In the genomic region with DNA sequence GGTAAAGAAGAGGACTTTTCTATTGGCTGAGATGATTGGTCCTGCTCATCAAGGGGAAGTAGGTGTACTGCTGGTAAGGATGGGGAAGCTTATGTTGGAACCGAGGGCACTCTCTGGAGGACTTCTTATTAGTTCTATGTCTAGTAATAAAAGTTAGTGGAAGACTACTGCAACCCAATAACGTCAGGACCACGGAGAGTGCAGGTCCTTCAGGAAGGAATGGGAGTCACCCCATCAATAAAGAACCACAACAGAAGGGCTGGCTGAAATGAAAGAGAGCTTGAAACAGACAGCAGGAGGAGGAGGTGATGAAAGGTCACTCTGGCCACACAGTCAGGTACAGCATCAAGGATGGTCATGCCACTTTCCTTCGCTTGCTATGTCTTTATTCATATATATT, we compare ENCODE assay signal across 20 cellular contexts.
DNase-seq lines count a peak whose midpoint lies in the region; ATAC-seq and TF ChIP-seq lines count a peak whose summit lies in the region.
"Had no signal": no experiment of that assay in that cellular context is flagged by ENCODE, and none has a peak within 500 bp of the region (broad histone marks: within the 10 kb centered on the region; RNA-seq: fewer than 3 reads in every experiment).

No MANE protein-coding gene starts in this region.

- H3K36me3 ChIP-seq in GM23338 (ENCODE audit: insufficient read depth): no peaks in the 10 kb centered on the region
- no peaks in the 10 kb centered on the region for H3K36me3 ChIP-seq in fibroblast of lung (ENCODE audit: control insufficient read depth, insufficient read depth, low read length)
- H3K36me3 ChIP-seq: ascending aorta, BLaER1, sigmoid colon had no signal

- H3K9me3 Mint-ChIP-seq in GM23338: no peaks in the 10 kb centered on the region
- H3K9me3 Mint-ChIP-seq: IgD-negative memory B cell had no signal

- peak; percentile 60 for ATAC-seq in GM23338
- ATAC-seq: esophagus mucosa, left cardiac atrium had no signal

- H3K27ac ChIP-seq in GM23338 (ENCODE audit: low read depth) (no peak overlapping the region), fibroblast of lung (ENCODE audit: insufficient read depth, low read length) (no peak overlapping the region)
- H3K27ac ChIP-seq: ascending aorta, BLaER1, sigmoid colon had no signal

- no peak overlapping the region for H3K9ac ChIP-seq in fibroblast of lung (ENCODE audit: insufficient read depth, low read length)
- H3K9ac ChIP-seq: BLaER1 had no signal

- H2AFZ ChIP-seq in GM23338: no peak overlapping the region
- H2AFZ ChIP-seq in fibroblast of lung (ENCODE audit: low read length): no peak overlapping the region

- H3K9me2 ChIP-seq in GM23338 (ENCODE audit: insufficient read depth): 0 out of 2 replicates have a peak, but pooled peaks cover 3% of the 10 kb centered on the region

- H3K4me1 Mint-ChIP-seq in GM23338: peaks cover 7% of the 10 kb centered on the region; the same call in 2 of the 3 replicates
- H3K4me1 Mint-ChIP-seq: IgD-negative memory B cell had no signal

- H3K4me1 ChIP-seq in GM23338 (ENCODE audit: insufficient read depth) (no peaks in the 10 kb centered on the region), fibroblast of lung (ENCODE audit: control insufficient read depth, extremely low read depth, insufficient read depth, low read length) (no peaks in the 10 kb centered on the region)
- H3K4me1 ChIP-seq: BLaER1, sigmoid colon had no signal

- DNase-seq in GM23338 (ENCODE audit: low spot score) (peak; percentile 50), SW480 (ENCODE audit: low spot score) (peak; percentile 39), fibroblast of lung (ENCODE audit: low read depth in 2 of 2) (peak; percentile 8 to 10), renal cortical epithelial cell (ENCODE audit: low read depth) (peak; percentile 8), NCI-H2196 treated with DMSO at 0.1 percent for 48 hours (lab: John Stamatoyannopoulos, UW; ENCODE audit: unreplicated experiment) (no peak), DMS 273 treated with DMSO at 0.1 percent for 48 hours (lab: John Stamatoyannopoulos, UW) (no peak)
- DNase-seq in activated CD8-positive, alpha-beta memory T cell treated with anti-CD3 and anti-CD28 coated beads for 24 hours: no peak
- DNase-seq: activated CD4-positive, alpha-beta T cell treated with anti-CD3 and anti-CD28 coated beads for 48 hours; activated naive CD4-positive, alpha-beta T cell; dermis blood vessel endothelial cell; hippocampal formation; left cardiac atrium; MV-4-11; NCI-H524; sigmoid colon; stimulated activated CD4-positive, alpha-beta T cell treated with anti-CD3 and anti-CD28 coated beads, Interleukin-4, amount 100 ng/mL, for 24 hours had no signal

- H3K79me2 ChIP-seq in GM23338 (replicated peaks; ENCODE audit: insufficient read depth) (no peaks in the 10 kb centered on the region), fibroblast of lung (ENCODE audit: control insufficient read depth, insufficient read depth, low read length) (no peaks in the 10 kb centered on the region)

- no peak overlapping the region for H3K4me3 ChIP-seq in GM23338
- no peak overlapping the region for H3K4me3 ChIP-seq in fibroblast of lung (replicated peaks in 1 of 4; ENCODE audit: control extremely low read depth in 1 of 4, insufficient read depth in 1 of 4, low read depth in 3 of 4, low read length in 4 of 4)
- H3K4me3 ChIP-seq: ascending aorta, BLaER1, sigmoid colon had no signal

- no peaks in the 10 kb centered on the region for H3F3A ChIP-seq in GM23338 (replicated peaks; ENCODE audit: low read depth)

- no peaks in the 10 kb centered on the region for H3K27me3 ChIP-seq in GM23338 (ENCODE audit: insufficient read depth)
- peaks cover 3% of the 10 kb centered on the region for H3K27me3 ChIP-seq in fibroblast of lung (ENCODE audit: control insufficient read depth, insufficient read depth, low read length)
- H3K27me3 ChIP-seq: ascending aorta, BLaER1 had no signal

- H3K36me3 Mint-ChIP-seq in GM23338 (ENCODE audit: low read depth): no peaks in the 10 kb centered on the region
- H3K36me3 Mint-ChIP-seq: IgD-negative memory B cell had no signal

- H3K27me3 Mint-ChIP-seq in GM23338 (ENCODE audit: insufficient read depth, low read depth, poor library complexity): peaks cover 9% of the 10 kb centered on the region

- H3K4me2 ChIP-seq in GM23338 (no peak overlapping the region), fibroblast of lung (ENCODE audit: extremely low read depth, insufficient read depth, low read length) (no peak overlapping the region)
- H3K4me2 ChIP-seq: BLaER1 had no signal

- no peak overlapping the region for H3K4me3 Mint-ChIP-seq in GM23338

- H4K20me1 ChIP-seq in GM23338 (replicated peaks; ENCODE audit: insufficient read depth) (no peaks in the 10 kb centered on the region), fibroblast of lung (ENCODE audit: control insufficient read depth, extremely low read depth, insufficient read depth, low read length) (no peaks in the 10 kb centered on the region)
- H4K20me1 ChIP-seq: BLaER1 had no signal

- H3K9me3 ChIP-seq in fibroblast of lung (ENCODE audit: control insufficient read depth, insufficient read depth, low read depth, low read length): no peaks in the 10 kb centered on the region
- H3K9me3 ChIP-seq: ascending aorta, BLaER1, sigmoid colon had no signal

- no peak overlapping the region for H3K27ac Mint-ChIP-seq in GM23338
- H3K27ac Mint-ChIP-seq: IgD-negative memory B cell had no signal

- no peak for TF ChIP-seq CTCF in GM23338 (conservative IDR thresholded peaks at IDR 0.05; ENCODE audit: low read depth in 2 of 2)
- no peak for TF ChIP-seq CTCF in fibroblast of lung (conservative IDR thresholded peaks at IDR 0.05 in 1 of 2, IDR thresholded peaks at IDR 0.05 in 1 of 2; ENCODE audit: low read depth in 1 of 2, low read length in 2 of 2)

TF ChIP-seq in GM23338, 12 proteins besides CTCF, POLR2A, EP300 and RAD21:
- no peak for TF ChIP-seq JUNB (IDR thresholded peaks at IDR 0.05; ENCODE audit: unreplicated experiment)
- TF ChIP-seq, protein P1, sequence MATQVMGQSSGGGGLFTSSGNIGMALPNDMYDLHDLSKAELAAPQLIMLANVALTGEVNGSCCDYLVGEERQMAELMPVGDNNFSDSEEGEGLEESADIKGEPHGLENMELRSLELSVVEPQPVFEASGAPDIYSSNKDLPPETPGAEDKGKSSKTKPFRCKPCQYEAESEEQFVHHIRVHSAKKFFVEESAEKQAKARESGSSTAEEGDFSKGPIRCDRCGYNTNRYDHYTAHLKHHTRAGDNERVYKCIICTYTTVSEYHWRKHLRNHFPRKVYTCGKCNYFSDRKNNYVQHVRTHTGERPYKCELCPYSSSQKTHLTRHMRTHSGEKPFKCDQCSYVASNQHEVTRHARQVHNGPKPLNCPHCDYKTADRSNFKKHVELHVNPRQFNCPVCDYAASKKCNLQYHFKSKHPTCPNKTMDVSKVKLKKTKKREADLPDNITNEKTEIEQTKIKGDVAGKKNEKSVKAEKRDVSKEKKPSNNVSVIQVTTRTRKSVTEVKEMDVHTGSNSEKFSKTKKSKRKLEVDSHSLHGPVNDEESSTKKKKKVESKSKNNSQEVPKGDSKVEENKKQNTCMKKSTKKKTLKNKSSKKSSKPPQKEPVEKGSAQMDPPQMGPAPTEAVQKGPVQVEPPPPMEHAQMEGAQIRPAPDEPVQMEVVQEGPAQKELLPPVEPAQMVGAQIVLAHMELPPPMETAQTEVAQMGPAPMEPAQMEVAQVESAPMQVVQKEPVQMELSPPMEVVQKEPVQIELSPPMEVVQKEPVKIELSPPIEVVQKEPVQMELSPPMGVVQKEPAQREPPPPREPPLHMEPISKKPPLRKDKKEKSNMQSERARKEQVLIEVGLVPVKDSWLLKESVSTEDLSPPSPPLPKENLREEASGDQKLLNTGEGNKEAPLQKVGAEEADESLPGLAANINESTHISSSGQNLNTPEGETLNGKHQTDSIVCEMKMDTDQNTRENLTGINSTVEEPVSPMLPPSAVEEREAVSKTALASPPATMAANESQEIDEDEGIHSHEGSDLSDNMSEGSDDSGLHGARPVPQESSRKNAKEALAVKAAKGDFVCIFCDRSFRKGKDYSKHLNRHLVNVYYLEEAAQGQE (IDR thresholded peaks at IDR 0.05; ENCODE audit: unreplicated experiment): peak; percentile 78
- TF ChIP-seq POLR2AphosphoS5 (IDR thresholded peaks at IDR 0.05; ENCODE audit: low read depth): no peak

Comparison
In these comparisons a context has a peak if more than half of its experiments do, and no peak if none do; other contexts are left out.
1. DNase-seq: peak in GM23338 (single experiment), SW480 (single experiment), fibroblast of lung (2 of 2) and renal cortical epithelial cell (single experiment); none in NCI-H2196 treated with DMSO at 0.1 percent for 48 hours (single experiment), DMS 273 treated with DMSO at 0.1 percent for 48 hours (single experiment) and activated CD8-positive, alpha-beta memory T cell treated with anti-CD3 and anti-CD28 coated beads for 24 hours (single experiment).